In genomic region chr2:69993048-69993565, GRCh38 we compare ENCODE assay signal across 18 cellular contexts. TPM values are rescaled to one million over a fixed set of nuclear protein-coding genes. Genes with fewer than 3 reads are reported as not detected.
DNase-seq lines count a peak whose midpoint lies in the region; ATAC-seq and TF ChIP-seq lines count a peak whose summit lies in the region.
"Had no signal": no experiment of that assay in that cellular context is flagged by ENCODE, and none has a peak within 500 bp of the region (broad histone marks: within the 10 kb centered on the region; RNA-seq: fewer than 3 reads in every experiment).

No MANE protein-coding gene starts in this region.

- H3K4me1 Mint-ChIP-seq in WTC11, result peaks cover 23% of the 10 kb centered on the region

- H3K27ac ChIP-seq in mesendoderm (ENCODE audit: low read depth, low read length) (no peak overlapping the region), sigmoid colon (no peak overlapping the region)
- H3K27ac ChIP-seq: GM23248 had no signal

- H3K27me3 ChIP-seq in mesendoderm (ENCODE audit: insufficient read depth, low read length, poor library complexity) (no peaks in the 10 kb centered on the region), sigmoid colon (no peaks in the 10 kb centered on the region)

- H3K4me2 ChIP-seq in mesendoderm (ENCODE audit: low read length), result no peak overlapping the region

- no peaks in the 10 kb centered on the region for H3K27me3 Mint-ChIP-seq in WTC11 (ENCODE audit: low read depth)
- H3K27me3 Mint-ChIP-seq: CD4-positive, alpha-beta T cell had no signal

- H2BK5ac ChIP-seq in mesendoderm (ENCODE audit: low read length), result no peak overlapping the region

- no peak overlapping the region for H2AK5ac ChIP-seq in mesendoderm (ENCODE audit: low read length)

- no peak for TF ChIP-seq CTCF in WTC11 (IDR thresholded peaks at IDR 0.05)
- TF ChIP-seq CTCF in sigmoid colon (IDR thresholded peaks at IDR 0.05), result no peak

- no peak for TF ChIP-seq EP300 in sigmoid colon (IDR thresholded peaks at IDR 0.05)

- H4K5ac ChIP-seq in mesendoderm (ENCODE audit: low read length), result no peak overlapping the region

- intact Hi-C loops in sigmoid colon (cut with DNase I), result no loop called here

- H3K9ac ChIP-seq in mesendoderm (ENCODE audit: low read length), result no peak overlapping the region
- H3K9ac ChIP-seq: GM23248 had no signal

- H3K36me3 ChIP-seq in mesendoderm (ENCODE audit: control insufficient read depth, insufficient read depth, low read length) (no peaks in the 10 kb centered on the region), sigmoid colon (peaks cover 0 to 37% (median 0%) of the 10 kb centered on the region in 4 donors)

- H3K4me3 Mint-ChIP-seq in WTC11, result no peak overlapping the region
- H3K4me3 Mint-ChIP-seq: CD4-positive, alpha-beta T cell had no signal

- WGBS in mesendoderm (ENCODE audit: extremely low coverage, insufficient coverage, low lambda C conversion rate), result no CpG with 5 or more reads among the region's 7 CpGs
- 94 to 95% methylated on average over 7 of the region's 7 CpGs for WGBS in sigmoid colon, 2 donors

- H3K79me2 ChIP-seq in mesendoderm (ENCODE audit: control insufficient read depth, insufficient read depth, low read length), result no peaks in the 10 kb centered on the region

- no peak for TF ChIP-seq POLR2A in sigmoid colon (IDR thresholded peaks at IDR 0.05)

- no peak for ATAC-seq in WTC11
- ATAC-seq: HCT116 had no signal

- H3K27ac Mint-ChIP-seq in WTC11, result peak overlapping the region; percentile 50; the same call in 1 of the 2 replicates
- H3K27ac Mint-ChIP-seq: CD4-positive, alpha-beta T cell had no signal

- H3K18ac ChIP-seq in mesendoderm (ENCODE audit: low read length), result no peak overlapping the region

- no peak overlapping the region for H4K8ac ChIP-seq in mesendoderm (ENCODE audit: low read depth, low read length)

- no peaks in the 10 kb centered on the region for H3K79me1 ChIP-seq in mesendoderm (ENCODE audit: low read length)

- H3K4me3 ChIP-seq in mesendoderm (ENCODE audit: low read length) (no peak overlapping the region), sigmoid colon (no peak overlapping the region)
- H3K4me3 ChIP-seq: GM23248 had no signal

- H2BK15ac ChIP-seq in mesendoderm (replicated peaks; ENCODE audit: low read depth), result no peak overlapping the region

- no peaks in the 10 kb centered on the region for H3K36me3 Mint-ChIP-seq in WTC11

- no peaks in the 10 kb centered on the region for H3K9me3 ChIP-seq in sigmoid colon

- CTCF ChIA-PET in WTC11 (lab: Charles Lee), result no interaction called here

- peak overlapping the region; percentile 49 for H3K56ac ChIP-seq in mesendoderm (ENCODE audit: low read length)

- H3K23ac ChIP-seq in mesendoderm (ENCODE audit: low read length), result no peak overlapping the region

- H3K9me3 Mint-ChIP-seq in WTC11, result no peaks in the 10 kb centered on the region
- H3K9me3 Mint-ChIP-seq: CD4-positive, alpha-beta T cell had no signal

- H3K4me1 ChIP-seq in mesendoderm (ENCODE audit: control insufficient read depth, low read depth, low read length), result peaks cover 2% of the 10 kb centered on the region
- H3K4me1 ChIP-seq in sigmoid colon, result no peaks in the 10 kb centered on the region

- no peak overlapping the region for H2BK120ac ChIP-seq in mesendoderm (ENCODE audit: low read depth, low read length)

- H3K4ac ChIP-seq in mesendoderm (ENCODE audit: low read depth, low read length), result no peak overlapping the region

- POLR2A ChIA-PET in WTC11 (lab: Charles Lee), result no interaction called here

- DNase-seq in activated effector memory CD4-positive, alpha-beta T cell treated with anti-CD3 and anti-CD28 coated beads, Interleukin-2, amount 50 U/mL, for 16 hours, result peak; percentile 25
- DNase-seq in activated effector memory CD4-positive, alpha-beta T cell treated with Interleukin-2 at 50 U/mL for 16 hours, result no peak
- DNase-seq in WTC11 (ENCODE audit: low spot score), result no peak
- DNase-seq in mesendoderm, result no peak
- peak; percentile 55 for DNase-seq in sigmoid colon
- DNase-seq in glomerular visceral epithelial cell (ENCODE audit: extremely low spot score), result no peak
- DNase-seq in globus pallidus (ENCODE audit: low spot score), result no peak
- no peak for DNase-seq in effector CD8-positive, alpha-beta T cell (lab: John Stamatoyannopoulos, UW)
- DNase-seq: GM23248, KBM-7, MV-4-11, NCI-H187 treated with DMSO at 0.1 percent for 48 hours, NCI-H2227 treated with DMSO at 0.1 percent for 48 hours, NCI-H510A treated with DMSO at 0.1 percent for 48 hours, NCI-H774, Right ventricle myocardium superior had no signal

TF ChIP-seq in WTC11, 78 proteins besides CTCF, POLR2A, EP300 and RAD21:
- TF ChIP-seq ZNF317 (CRISPR knock-in tag; IDR thresholded peaks at IDR 0.05; ENCODE audit: borderline replicate concordance, low read depth) (no peak), GABPB1 (CRISPR knock-in tag; IDR thresholded peaks at IDR 0.05) (no peak), ATF3 (CRISPR knock-in tag; conservative IDR thresholded peaks at IDR 0.05) (no peak), SMAD4 (CRISPR knock-in tag; IDR thresholded peaks at IDR 0.05) (no peak), HMGA2 (CRISPR knock-in tag; IDR thresholded peaks at IDR 0.05) (no peak), NR3C1 (CRISPR knock-in tag; conservative IDR thresholded peaks at IDR 0.05; ENCODE audit: low read depth) (no peak), ELF4 (CRISPR knock-in tag; IDR thresholded peaks at IDR 0.05; ENCODE audit: low read depth) (no peak), NFATC4 (CRISPR knock-in tag; IDR thresholded peaks at IDR 0.05) (no peak), SMAD3 (CRISPR knock-in tag; IDR thresholded peaks at IDR 0.05; ENCODE audit: borderline replicate concordance) (no peak), SOX15 (CRISPR knock-in tag; IDR thresholded peaks at IDR 0.05) (no peak), ZMAT4 (CRISPR knock-in tag; IDR thresholded peaks at IDR 0.05) (no peak)
- TF ChIP-seq, protein P1, sequence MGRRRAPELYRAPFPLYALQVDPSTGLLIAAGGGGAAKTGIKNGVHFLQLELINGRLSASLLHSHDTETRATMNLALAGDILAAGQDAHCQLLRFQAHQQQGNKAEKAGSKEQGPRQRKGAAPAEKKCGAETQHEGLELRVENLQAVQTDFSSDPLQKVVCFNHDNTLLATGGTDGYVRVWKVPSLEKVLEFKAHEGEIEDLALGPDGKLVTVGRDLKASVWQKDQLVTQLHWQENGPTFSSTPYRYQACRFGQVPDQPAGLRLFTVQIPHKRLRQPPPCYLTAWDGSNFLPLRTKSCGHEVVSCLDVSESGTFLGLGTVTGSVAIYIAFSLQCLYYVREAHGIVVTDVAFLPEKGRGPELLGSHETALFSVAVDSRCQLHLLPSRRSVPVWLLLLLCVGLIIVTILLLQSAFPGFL (CRISPR knock-in tag; IDR thresholded peaks at IDR 0.05; ENCODE audit: borderline replicate concordance), result no peak

RNA-seq across cellular contexts. Expression of gene ASPRV1, which starts 31.7 kb away (rescaled TPM):
- total RNA-seq in WTC11 (2021), result 0.73 to 1.3 TPM (median 1.1 TPM) in 3 replicates
- 0.32 TPM for polyA plus RNA-seq in mesendoderm (2013, experiment 1 of 2)
- polyA plus RNA-seq in mesendoderm (2013, experiment 2 of 2), result 0.29 TPM
- total RNA-seq in sigmoid colon, result 1 to 10 TPM; 1.1 to 1.4 (median 1.2) TPM
- polyA plus RNA-seq in sigmoid colon, result 1 to 10 TPM; 1.1 to 1.2 (median 1.2) TPM

Comparison
In these comparisons a context has a peak if more than half of its experiments do, and no peak if none do; other contexts are left out.
1. DNase-seq: peak in activated effector memory CD4-positive, alpha-beta T cell treated with anti-CD3 and anti-CD28 coated beads, Interleukin-2, amount 50 U/mL, for 16 hours (single experiment) and sigmoid colon (single experiment); none in activated effector memory CD4-positive, alpha-beta T cell treated with Interleukin-2 at 50 U/mL for 16 hours (single experiment), WTC11 (single experiment), mesendoderm (single experiment), glomerular visceral epithelial cell (single experiment), globus pallidus (single experiment) and effector CD8-positive, alpha-beta T cell (single experiment).